ENCODE assay signal across 8 cellular contexts in genomic region chr3:144128117-144128892, GRCh38.
A peak's percentile ranks its signal among the peaks of the same experiment; 100 is the strongest.
DNase-seq lines count a peak whose midpoint lies in the region; ATAC-seq lines count a peak whose summit lies in the region.

No MANE protein-coding gene starts in this region.

- H3K4me3 Mint-ChIP-seq in stimulated activated effector memory CD8-positive, alpha-beta T cell treated with anti-CD3 and anti-CD28 coated beads, Interleukin-12 subunit alpha, Interleukin-12 subunit beta, amount 100 ng/mL, for 72 hours: peak overlapping the region; percentile 7

- DNase-seq in NCI-H1417 (lab: John Stamatoyannopoulos, UW): peak in 2 of 3 experiments; percentile 25 to 48
- DNase-seq in NCI-H1417 treated with DMSO at 0.1 percent for 48 hours (lab: John Stamatoyannopoulos, UW): no peak
- peak; percentile 78 to 95 for DNase-seq in NCI-H524 (lab: John Stamatoyannopoulos, UW)
- DNase-seq in stimulated activated effector memory CD8-positive, alpha-beta T cell treated with anti-CD3 and anti-CD28 coated beads, Interleukin-12 subunit alpha, Interleukin-12 subunit beta, amount 100 ng/mL, for 72 hours (ENCODE audit: low spot score in 2 of 2): no peak
- DNase-seq in germinal center (ENCODE audit: low spot score): no peak
- no peak for DNase-seq in stimulated activated CD4-positive, alpha-beta T cell treated with anti-CD3 and anti-CD28 coated beads, Interleukin-15, amount 100 ng/mL, for 24 hours
- DNase-seq in LoVo (ENCODE audit: low spot score): no peak

- peaks cover 3% of the 10 kb centered on the region for H3K9me3 Mint-ChIP-seq in stimulated activated effector memory CD8-positive, alpha-beta T cell treated with anti-CD3 and anti-CD28 coated beads, Interleukin-12 subunit alpha, Interleukin-12 subunit beta, amount 100 ng/mL, for 72 hours

- H3K36me3 Mint-ChIP-seq in stimulated activated effector memory CD8-positive, alpha-beta T cell treated with anti-CD3 and anti-CD28 coated beads, Interleukin-12 subunit alpha, Interleukin-12 subunit beta, amount 100 ng/mL, for 72 hours: no peaks in the 10 kb centered on the region

- H3K4me1 Mint-ChIP-seq in stimulated activated effector memory CD8-positive, alpha-beta T cell treated with anti-CD3 and anti-CD28 coated beads, Interleukin-12 subunit alpha, Interleukin-12 subunit beta, amount 100 ng/mL, for 72 hours: peaks cover 10% of the 10 kb centered on the region

- no peak overlapping the region for H3K27ac Mint-ChIP-seq in stimulated activated effector memory CD8-positive, alpha-beta T cell treated with anti-CD3 and anti-CD28 coated beads, Interleukin-12 subunit alpha, Interleukin-12 subunit beta, amount 100 ng/mL, for 72 hours

- ATAC-seq in HG02884 (IDR thresholded peaks at IDR 0.05; ENCODE audit: unreplicated experiment): peak; percentile 97
- peak; percentile 68 for ATAC-seq in stimulated activated effector memory CD8-positive, alpha-beta T cell treated with anti-CD3 and anti-CD28 coated beads, Interleukin-12 subunit alpha, Interleukin-12 subunit beta, amount 100 ng/mL, for 72 hours

Comparison
In these comparisons a context has a peak if more than half of its experiments do, and no peak if none do; other contexts are left out.
1. DNase-seq: peak in NCI-H1417 (2 of 3) and NCI-H524 (2 of 2); none in NCI-H1417 treated with DMSO at 0.1 percent for 48 hours (single experiment), stimulated activated effector memory CD8-positive, alpha-beta T cell treated with anti-CD3 and anti-CD28 coated beads, Interleukin-12 subunit alpha, Interleukin-12 subunit beta, amount 100 ng/mL, for 72 hours (0 of 2), germinal center (single experiment), stimulated activated CD4-positive, alpha-beta T cell treated with anti-CD3 and anti-CD28 coated beads, Interleukin-15, amount 100 ng/mL, for 24 hours (single experiment) and LoVo (single experiment).